17 cellular contexts compared by ENCODE assay signal in genomic region chr1:76084029-76084627, GRCh38.
"Had no signal": no experiment of that assay in that cellular context is flagged by ENCODE, and none has a peak within 500 bp of the region (broad histone marks: within the 10 kb centered on the region; RNA-seq: fewer than 3 reads in every experiment).

No MANE protein-coding gene starts in this region.

- H3K9me3 ChIP-seq: gastroesophageal sphincter, left ventricle myocardium inferior, ovary, right atrium auricular region, thyroid gland had no signal

- H3K27me3 ChIP-seq: brain microvascular endothelial cell, gastroesophageal sphincter, ovary, right atrium auricular region, thyroid gland had no signal

- DNase-seq: activated CD4-positive, alpha-beta T cell treated with anti-CD3 and anti-CD28 coated beads, Interleukin-2, amount 50 U/mL, for 4 hours; activated effector memory CD4-positive, alpha-beta T cell treated with anti-CD3 and anti-CD28 coated beads, Interleukin-2, amount 50 U/mL, for 16 hours; activated T-cell treated with anti-CD3 and anti-CD28 coated beads, Interleukin-2, amount 50 U/mL, for 24 hours; brain microvascular endothelial cell; effector memory CD8-positive, alpha-beta T cell; erythroblast; left ventricle myocardium inferior; mesenchymal stem cell; ovary; thyroid gland had no signal

- H3K4me3 Mint-ChIP-seq: activated T-cell treated with anti-CD3 and anti-CD28 coated beads, Interleukin-2, amount 50 U/mL, for 24 hours; dendritic cell treated with granulocyte-macrophage colony-stimulating factor and Interleukin-4, amounts not matched to agents 40 ng/mL and 50 ng/mL, for 4 days; effector memory CD8-positive, alpha-beta T cell; neural crest cell had no signal

- H3K36me3 Mint-ChIP-seq: activated naive CD4-positive, alpha-beta T cell treated with anti-CD3 and anti-CD28 coated beads, Interleukin-2, amount 50 U/mL, for 72 hours had no signal

- H3K27me3 Mint-ChIP-seq: activated T-cell treated with anti-CD3 and anti-CD28 coated beads, Interleukin-2, amount 50 U/mL, for 24 hours; dendritic cell treated with granulocyte-macrophage colony-stimulating factor and Interleukin-4, amounts not matched to agents 40 ng/mL and 50 ng/mL, for 4 days; effector memory CD8-positive, alpha-beta T cell had no signal

- ATAC-seq: activated CD4-positive, CD25-positive, alpha-beta regulatory T cell treated with anti-CD3 and anti-CD28 coated beads, Interleukin-2, amount 50 U/mL, for 24 hours; activated naive CD4-positive, alpha-beta T cell treated with anti-CD3 and anti-CD28 coated beads, Interleukin-2, amount 50 U/mL, for 72 hours; effector memory CD8-positive, alpha-beta T cell; gastroesophageal sphincter had no signal

- H3K9me3 Mint-ChIP-seq: activated naive CD4-positive, alpha-beta T cell treated with anti-CD3 and anti-CD28 coated beads, Interleukin-2, amount 50 U/mL, for 72 hours; activated T-cell treated with anti-CD3 and anti-CD28 coated beads, Interleukin-2, amount 50 U/mL, for 24 hours; dendritic cell treated with granulocyte-macrophage colony-stimulating factor and Interleukin-4, amounts not matched to agents 40 ng/mL and 50 ng/mL, for 4 days; effector memory CD8-positive, alpha-beta T cell; neural crest cell had no signal

- H3K4me3 ChIP-seq: gastroesophageal sphincter, left ventricle myocardium inferior, ovary, right atrium auricular region, skin epidermis, thyroid gland had no signal

- H3K27ac Mint-ChIP-seq: activated naive CD4-positive, alpha-beta T cell treated with anti-CD3 and anti-CD28 coated beads, Interleukin-2, amount 50 U/mL, for 72 hours; activated T-cell treated with anti-CD3 and anti-CD28 coated beads, Interleukin-2, amount 50 U/mL, for 24 hours; dendritic cell treated with granulocyte-macrophage colony-stimulating factor and Interleukin-4, amounts not matched to agents 40 ng/mL and 50 ng/mL, for 4 days; effector memory CD8-positive, alpha-beta T cell had no signal

- H3K27ac ChIP-seq: brain microvascular endothelial cell, gastroesophageal sphincter, left ventricle myocardium inferior, ovary, right atrium auricular region, skin epidermis, thyroid gland had no signal

- H3K36me3 ChIP-seq: brain microvascular endothelial cell, gastroesophageal sphincter, left ventricle myocardium inferior, ovary, right atrium auricular region, thyroid gland had no signal
